1 cellular context compared by ENCODE assay signal in genomic region chr1:172531412-172531811, GRCh38.
TF ChIP-seq lines count a peak whose summit lies in the region.

No MANE protein-coding gene starts in this region.

TF ChIP-seq in HEK293, 187 proteins besides CTCF, POLR2A, EP300 and RAD21 (continued from another document):
- no peak for TF ChIP-seq INSM2 (tag by site-specific recombination; IDR thresholded peaks at IDR 0.05)
- no peak for TF ChIP-seq IKZF3 (tag by site-specific recombination; IDR thresholded peaks at IDR 0.05)
